Comparison of ENCODE assay signal across 28 cellular contexts in the genomic region with DNA sequence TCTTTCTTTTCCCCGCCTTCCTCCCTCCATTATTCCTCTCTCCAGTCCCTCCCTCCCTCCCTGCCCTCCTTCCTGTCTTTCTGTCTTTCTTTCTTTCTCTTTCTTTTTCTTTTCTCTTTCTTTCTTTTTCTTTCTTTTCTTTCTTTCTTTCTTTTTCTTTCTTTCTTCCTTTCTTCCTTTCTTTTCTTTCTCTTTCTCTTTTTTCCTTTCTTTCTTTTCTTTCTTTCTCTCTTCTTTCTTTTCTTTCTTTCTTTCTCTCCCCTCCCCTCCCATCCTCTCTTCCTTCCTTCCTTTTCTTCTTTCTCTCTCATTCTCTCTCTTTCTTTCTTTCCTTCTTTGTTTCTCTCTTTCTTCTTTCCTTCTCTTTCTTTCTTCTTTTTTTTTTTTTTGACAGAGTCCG.
"Had no signal": no experiment of that assay in that cellular context is flagged by ENCODE, and none has a peak within 500 bp of the region (broad histone marks: within the 10 kb centered on the region; RNA-seq: fewer than 3 reads in every experiment).

No MANE protein-coding gene starts in this region.

- H2AFZ ChIP-seq: neural progenitor cell, parathyroid adenoma had no signal

- H3K79me2 ChIP-seq: parathyroid adenoma had no signal

- H3K36me3 ChIP-seq: neural progenitor cell, ovary, right lobe of liver, sigmoid colon, stomach, thoracic aorta, thyroid gland, tibial nerve, upper lobe of left lung, vagina had no signal

- H3K27me3 ChIP-seq: neural progenitor cell, ovary, right lobe of liver, thyroid gland, tibial nerve, upper lobe of left lung, vagina had no signal

- H3K4me3 Mint-ChIP-seq: nephron; neural progenitor cell; stimulated activated effector memory CD8-positive, alpha-beta T cell treated with anti-CD3 and anti-CD28 coated beads, Interleukin-12 subunit alpha, Interleukin-12 subunit beta, amount 100 ng/mL, for 72 hours; stimulated activated naive B cell treated with anti-CD40 and anti-IgM and Interleukin-4, amounts not matched to agents 10 μg/mL and 1 μg/mL and 100 μg/mL, for 72 hours; stimulated activated naive CD8-positive, alpha-beta T cell treated with anti-CD3 and anti-CD28 coated beads, Interleukin-15, Interleukin-2, amounts not matched to agents 100 ng/mL and 50 ng/mL, for 24 hours had no signal

- DNase-seq: occipital lobe; ovary; posterior cingulate gyrus; psoas muscle; right cardiac atrium; right lobe of liver; sigmoid colon; small intestine; stimulated activated CD4-positive, alpha-beta T cell treated with anti-CD3 and anti-CD28 coated beads, Interleukin-15, amount 100 ng/mL, for 24 hours; stimulated activated CD4-positive, alpha-beta T cell treated with anti-CD3 and anti-CD28 coated beads, Interleukin-2, amount 100 ng/mL, for 24 hours; stimulated activated CD4-positive, alpha-beta T cell treated with anti-CD3 and anti-CD28 coated beads, Interleukin-2, amount 100 ng/mL, for 48 hours; stimulated activated CD4-positive, alpha-beta T cell treated with anti-CD3 and anti-CD28 coated beads, Interleukin-4, amount 100 ng/mL, for 24 hours; stimulated activated naive B cell treated with anti-CD40 and anti-IgM and Interleukin-4, amounts not matched to agents 10 μg/mL and 1 μg/mL and 100 μg/mL, for 72 hours; stimulated activated naive CD4-positive, alpha-beta T cell treated with Interleukin-2 at 50 U/mL for 16 hours; stomach; thyroid gland; trophoblast cell; upper lobe of left lung had no signal

- H3K36me3 Mint-ChIP-seq: neural progenitor cell; stimulated activated naive B cell treated with anti-CD40 and anti-IgM and Interleukin-4, amounts not matched to agents 10 μg/mL and 1 μg/mL and 100 μg/mL, for 72 hours had no signal

- H3K4me1 Mint-ChIP-seq: stimulated activated effector memory CD8-positive, alpha-beta T cell treated with anti-CD3 and anti-CD28 coated beads, Interleukin-12 subunit alpha, Interleukin-12 subunit beta, amount 100 ng/mL, for 72 hours; stimulated activated naive B cell treated with anti-CD40 and anti-IgM and Interleukin-4, amounts not matched to agents 10 μg/mL and 1 μg/mL and 100 μg/mL, for 72 hours had no signal

- H3K4me2 ChIP-seq: neural progenitor cell had no signal

- H3K4me3 ChIP-seq: neural progenitor cell, ovary, psoas muscle, right lobe of liver, sigmoid colon, stomach, thoracic aorta, thyroid gland, tibial nerve, upper lobe of left lung, vagina had no signal

- FAIRE-seq: small intestine, urothelium cell line had no signal

- ATAC-seq: psoas muscle; right cardiac atrium; right lobe of liver; stimulated activated effector memory CD8-positive, alpha-beta T cell treated with anti-CD3 and anti-CD28 coated beads, Interleukin-12 subunit alpha, Interleukin-12 subunit beta, amount 100 ng/mL, for 72 hours; stimulated activated naive B cell treated with anti-CD40 and anti-IgM and Interleukin-4, amounts not matched to agents 10 μg/mL and 1 μg/mL and 100 μg/mL, for 72 hours had no signal

- H3K27ac Mint-ChIP-seq: nephron; neural progenitor cell; progenitor cell of endocrine pancreas; stimulated activated effector memory CD8-positive, alpha-beta T cell treated with anti-CD3 and anti-CD28 coated beads, Interleukin-12 subunit alpha, Interleukin-12 subunit beta, amount 100 ng/mL, for 72 hours; stimulated activated naive B cell treated with anti-CD40 and anti-IgM and Interleukin-4, amounts not matched to agents 10 μg/mL and 1 μg/mL and 100 μg/mL, for 72 hours; stimulated activated naive CD8-positive, alpha-beta T cell treated with anti-CD3 and anti-CD28 coated beads, Interleukin-15, Interleukin-2, amounts not matched to agents 100 ng/mL and 50 ng/mL, for 24 hours had no signal

- H3K9ac ChIP-seq: neural progenitor cell, parathyroid adenoma had no signal

- H3K4me1 ChIP-seq: parathyroid adenoma, psoas muscle, right lobe of liver, sigmoid colon, stomach, thyroid gland, tibial nerve, upper lobe of left lung, vagina had no signal

- H3K9me3 Mint-ChIP-seq: neural progenitor cell; stimulated activated naive CD8-positive, alpha-beta T cell treated with anti-CD3 and anti-CD28 coated beads, Interleukin-15, Interleukin-2, amounts not matched to agents 100 ng/mL and 50 ng/mL, for 24 hours had no signal

- H3K27ac ChIP-seq: neural progenitor cell, ovary, parathyroid adenoma, psoas muscle, right lobe of liver, sigmoid colon, stomach, thoracic aorta, thyroid gland, tibial nerve, upper lobe of left lung, vagina had no signal

- H3K9me3 ChIP-seq: ovary, psoas muscle, right lobe of liver, sigmoid colon, thoracic aorta, thyroid gland, tibial nerve, upper lobe of left lung, vagina had no signal
